9 cellular contexts compared by ENCODE assay signal in the genomic region with DNA sequence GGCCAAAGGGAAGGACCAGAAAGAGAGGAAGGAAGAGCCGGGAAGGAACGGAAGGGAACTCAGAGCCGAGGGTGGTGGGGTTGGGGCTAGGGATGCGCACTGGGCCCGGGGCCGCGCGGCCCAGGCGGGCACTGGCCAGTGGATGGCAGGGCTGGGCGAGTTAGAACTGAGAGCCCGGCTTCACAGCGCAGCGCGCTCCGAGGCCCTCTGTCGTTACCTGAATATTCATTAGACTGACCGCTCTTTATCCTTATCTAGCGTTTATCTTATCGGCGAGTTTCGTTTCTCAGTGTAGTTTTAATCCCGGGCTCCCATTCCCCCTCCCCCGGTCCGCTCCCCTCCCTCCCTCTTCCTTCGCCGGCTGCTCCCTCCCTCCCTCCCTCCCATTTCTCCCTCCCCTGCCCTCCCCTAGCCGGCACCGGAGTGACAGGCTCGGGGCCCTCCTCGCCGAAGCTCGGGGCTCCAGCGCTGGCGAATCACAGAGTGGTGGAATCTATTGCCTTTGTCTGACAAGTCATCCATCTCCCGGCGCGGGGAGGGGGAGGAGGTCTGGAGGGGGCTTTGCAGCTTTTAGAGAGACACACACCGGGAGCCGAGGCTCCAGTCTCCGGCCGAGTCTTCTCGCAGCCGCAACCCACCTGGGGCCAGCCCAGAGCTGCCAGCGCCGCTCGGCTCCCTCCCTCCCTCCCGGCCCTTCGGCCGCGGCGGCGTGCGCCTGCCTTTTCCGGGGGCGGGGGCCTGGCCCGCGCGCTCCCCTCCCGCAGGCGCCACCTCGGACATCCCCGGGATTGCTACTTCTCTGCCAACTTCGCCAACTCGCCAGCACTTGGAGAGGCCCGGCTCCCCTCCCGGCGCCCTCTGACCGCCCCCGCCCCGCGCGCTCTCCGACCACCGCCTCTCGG. TPM values are rescaled to one million over a fixed set of nuclear protein-coding genes. Genes with fewer than 3 reads are reported as not detected.
DNase-seq lines count a peak whose midpoint lies in the region; ATAC-seq, FAIRE-seq and TF ChIP-seq lines count a peak whose summit lies in the region.
"Had no signal": no experiment of that assay in that cellular context is flagged by ENCODE, and none has a peak within 500 bp of the region (broad histone marks: within the 10 kb centered on the region; RNA-seq: fewer than 3 reads in every experiment).

A gene (plus strand): TSS at position 603 of the 902 bp plus-strand sequence. CDS start 679 bp downstream, outside the sequence.

- no peak for TF ChIP-seq CTCF in left ventricle myocardium inferior (IDR thresholded peaks at IDR 0.05; ENCODE audit: borderline replicate concordance)
- TF ChIP-seq CTCF in activated B cell treated with CpG ODN at 0.5 μM for 24 hours (IDR thresholded peaks at IDR 0.05) = no peak

- peak within 1 kb of the TSS; percentile 46 for H3K4me3 Mint-ChIP-seq in activated B cell treated with CpG ODN at 0.5 μM for 24 hours

- H3K4me1 Mint-ChIP-seq in activated B cell treated with CpG ODN at 0.5 μM for 24 hours = peaks cover 62% of the 10 kb centered on the region

- H3K36me3 ChIP-seq in left ventricle myocardium inferior = no peaks in the 10 kb centered on the region
- H3K36me3 ChIP-seq: ovary had no signal

- peaks cover 73% of the 10 kb centered on the region for H3K4me1 ChIP-seq in left ventricle myocardium inferior

- CTCF ChIA-PET in activated B cell treated with CpG ODN at 0.5 μM for 24 hours (lab: Charles Lee) = interaction anchor here (0.7 to 1.9 kb wide), 5 partner anchors 28 to 546 kb away, joined by 3 to 6 read pairs (median 3); no protein-coding TSS in a partner anchor

- no peaks in the 10 kb centered on the region for H3K36me3 Mint-ChIP-seq in activated B cell treated with CpG ODN at 0.5 μM for 24 hours (ENCODE audit: low read depth)

- H3K27me3 Mint-ChIP-seq in activated B cell treated with CpG ODN at 0.5 μM for 24 hours = peaks cover 64% of the 10 kb centered on the region

- no peaks in the 10 kb centered on the region for H3K9me3 Mint-ChIP-seq in activated B cell treated with CpG ODN at 0.5 μM for 24 hours

- POLR2A ChIA-PET in activated B cell treated with CpG ODN at 0.5 μM for 24 hours (lab: Charles Lee) = interaction anchor here (0.5 to 0.6 kb wide), 2 partner anchors 301 to 318 kb away, joined by 4 to 7 read pairs; no protein-coding TSS in a partner anchor

- H3K27me3 ChIP-seq in left ventricle myocardium inferior (ENCODE audit: low read depth) = peaks cover 100% of the 10 kb centered on the region

- no peaks in the 10 kb centered on the region for H3K9me3 ChIP-seq in left ventricle myocardium inferior (replicated peaks)
- H3K9me3 ChIP-seq: ovary had no signal

- DNase-seq in left ventricle myocardium inferior = no peak
- DNase-seq in left ventricle myocardium superior = no peak
- DNase-seq in activated B cell treated with CpG ODN at 0.5 μM for 24 hours = no peak
- DNase-seq in kidney glomerular epithelial cell (lab: John Stamatoyannopoulos, UW) = peak; percentile 84
- DNase-seq in urothelium cell line (ENCODE audit: low spot score) = peak; percentile 81
- no peak for DNase-seq in NK-92 (lab: John Stamatoyannopoulos, UW; ENCODE audit: unreplicated experiment)

- peak within 1 kb of the TSS; percentile 8 for H3K27ac Mint-ChIP-seq in activated B cell treated with CpG ODN at 0.5 μM for 24 hours

- ATAC-seq in left ventricle myocardium superior (no peak), activated B cell treated with CpG ODN at 0.5 μM for 24 hours (ENCODE audit: low read depth) (no peak), GM18907 (IDR thresholded peaks at IDR 0.05; ENCODE audit: unreplicated experiment) (no peak), HG03565 (IDR thresholded peaks at IDR 0.05; ENCODE audit: unreplicated experiment) (no peak)

- intact Hi-C loops in left ventricle myocardium inferior (cut with micrococcal nuclease) = no loop called here
- intact Hi-C loops in left ventricle myocardium superior (cut with micrococcal nuclease) = no loop called here
- intact Hi-C loops in activated B cell treated with CpG ODN at 0.5 μM for 24 hours (cut with micrococcal nuclease) = loop anchor here (1.0 to 10.0 kb wide), 6 partner anchors 82 to 482 kb away; a partner anchor contains a TSS

- FAIRE-seq in urothelium cell line (lab: Jason Lieb, UNC) = no peak

- peak within 1 kb of the TSS; percentile 55 for H3K4me3 ChIP-seq in left ventricle myocardium inferior
- H3K4me3 ChIP-seq: ovary had no signal

- no peak within 1 kb of the TSS for H3K27ac ChIP-seq in left ventricle myocardium inferior (replicated peaks)
- H3K27ac ChIP-seq: ovary had no signal

RNA-seq across cellular contexts. Expression of the gene that starts here (rescaled TPM):
- total RNA-seq in left ventricle myocardium inferior (not detected), left ventricle myocardium superior (not detected), activated B cell treated with CpG ODN at 0.5 μM for 24 hours (not detected in 2 replicates)

Comparison
In these comparisons a context has a peak if more than half of its experiments do, and no peak if none do; other contexts are left out.
1. DNase-seq: peak in kidney glomerular epithelial cell (single experiment) and urothelium cell line (single experiment); none in left ventricle myocardium inferior (single experiment), left ventricle myocardium superior (single experiment), activated B cell treated with CpG ODN at 0.5 μM for 24 hours (single experiment) and NK-92 (single experiment).